In genomic region chr1:11501906-11502485, GRCh38 we compare ENCODE assay signal across 29 cellular contexts. TPM values are rescaled to one million over a fixed set of nuclear protein-coding genes. Genes with fewer than 3 reads are reported as not detected.
DNase-seq lines count a peak whose midpoint lies in the region; ATAC-seq and TF ChIP-seq lines count a peak whose summit lies in the region.
"Had no signal": no experiment of that assay in that cellular context is flagged by ENCODE, and none has a peak within 500 bp of the region (broad histone marks: within the 10 kb centered on the region; RNA-seq: fewer than 3 reads in every experiment).

No MANE protein-coding gene starts in this region.

- H2BK12ac ChIP-seq in H9 (ENCODE audit: insufficient read length, low read depth, low read length): no peak overlapping the region

- H2BK20ac ChIP-seq in H9 (ENCODE audit: low read depth, low read length, poor library complexity, severe bottlenecking): no peak overlapping the region

- no peaks in the 10 kb centered on the region for H3K79me2 ChIP-seq in H9 (ENCODE audit: insufficient read depth, low read length)

- no peak for TF ChIP-seq CTCF in CD4-positive, alpha-beta T cell (IDR thresholded peaks at IDR 0.05)
- TF ChIP-seq CTCF in H9 (conservative IDR thresholded peaks at IDR 0.05): no peak
- no peak for TF ChIP-seq CTCF in chondrocyte (IDR thresholded peaks at IDR 0.05)
- TF ChIP-seq CTCF in breast epithelium (IDR thresholded peaks at IDR 0.05): no peak

- H4K5ac ChIP-seq in H9 (ENCODE audit: insufficient read length, low read depth, low read length): no peak overlapping the region

- no peak overlapping the region for H3T11ph ChIP-seq in H9 (ENCODE audit: low read length)

- peaks cover 36% of the 10 kb centered on the region for H3K36me3 Mint-ChIP-seq in CD4-positive, alpha-beta T cell (ENCODE audit: low read depth)
- H3K36me3 Mint-ChIP-seq in H9 (ENCODE audit: insufficient read depth in 1 of 3, low read depth in 3 of 3) (peaks cover 52 to 58% (median 57%) of the 10 kb centered on the region in 3 experiments), chondrocyte (ENCODE audit: low read depth) (peaks cover 1% of the 10 kb centered on the region)

- peak overlapping the region; percentile 58 for H3K4me3 Mint-ChIP-seq in CD4-positive, alpha-beta T cell
- H3K4me3 Mint-ChIP-seq in H9: no peak overlapping the region
- no peak overlapping the region for H3K4me3 Mint-ChIP-seq in chondrocyte (ENCODE audit: unreplicated experiment)

- no peak overlapping the region for H3K27ac Mint-ChIP-seq in CD4-positive, alpha-beta T cell
- H3K27ac Mint-ChIP-seq in H9: peak overlapping the region in 2 of 3 experiments; percentile 8 to 51; a peak in 3 of 7 replicates
- H3K27ac Mint-ChIP-seq in chondrocyte (ENCODE audit: unreplicated experiment): no peak overlapping the region
- H3K27ac Mint-ChIP-seq: progenitor cell of endocrine pancreas had no signal

- no peak overlapping the region for H4K91ac ChIP-seq in H9 (ENCODE audit: insufficient read length, low read depth, low read length)

- no peak overlapping the region for H3K14ac ChIP-seq in H9 (ENCODE audit: insufficient read depth, low read length)

- peaks cover 21% of the 10 kb centered on the region for H3K9me3 Mint-ChIP-seq in CD4-positive, alpha-beta T cell
- H3K9me3 Mint-ChIP-seq in H9 (peaks cover 31 to 32% of the 10 kb centered on the region in 2 experiments), chondrocyte (ENCODE audit: low read depth) (peaks cover 35% of the 10 kb centered on the region)

- POLR2A ChIA-PET in CD4-positive, alpha-beta T cell (lab: Charles Lee): no interaction called here

- TF ChIP-seq POLR2A in breast epithelium (IDR thresholded peaks at IDR 0.05): no peak

- intact Hi-C loops in CD4-positive, alpha-beta T cell (cut with DNase I, micrococcal nuclease): no loop called here
- intact Hi-C loops in posterior vena cava (cut with DNase I): no loop called here
- intact Hi-C loops in breast epithelium (cut with DNase I; ENCODE audit: low total_unique reads): no loop called here

- DNase-seq in CD4-positive, alpha-beta T cell: no peak
- no peak for DNase-seq in H9
- DNase-seq in chondrocyte (ENCODE audit: low spot score): peak; percentile 85
- peak; percentile 49 for DNase-seq in posterior vena cava (ENCODE audit: low spot score)
- no peak for DNase-seq in breast epithelium (ENCODE audit: low spot score in 2 of 2)
- no peak for DNase-seq in retina
- DNase-seq: activated CD4-positive, alpha-beta T cell treated with anti-CD3 and anti-CD28 coated beads for 1 hour; colonic mucosa; DMS153; erythroblast; mesendoderm; MV-4-11; NCI-H1436; NCI-H2081; NCI-H2227 treated with DMSO at 0.1 percent for 48 hours; NCI-H526; NK-92 treated with Interleukin-12 subunit alpha and Interleukin-12 subunit beta, amount 100 ng/mL, for 24 hours; PC-3; SK-N-SH; stimulated activated CD4-positive, alpha-beta T cell treated with anti-CD3 and anti-CD28 coated beads, Interleukin-4, amount 100 ng/mL, for 1 hour; substantia nigra had no signal

- H3K23me2 ChIP-seq in H9 (ENCODE audit: insufficient read length, low read depth, low read length, poor library complexity, severe bottlenecking): no peaks in the 10 kb centered on the region

- H3K23ac ChIP-seq in H9 (ENCODE audit: insufficient read length, low read depth, low read length): no peak overlapping the region

- no peak overlapping the region for H3K4me2 ChIP-seq in H9 (ENCODE audit: insufficient read depth, insufficient read length, low read length)
- H3K4me2 ChIP-seq: BLaER1 treated with 17β-estradiol and CSF1 and Interleukin-3, amounts not matched to agents 10 nM and 100 nM; SK-N-SH had no signal

- CTCF ChIA-PET in CD4-positive, alpha-beta T cell (lab: Charles Lee): no interaction called here

- no peak overlapping the region for H2BK15ac ChIP-seq in H9 (ENCODE audit: low read depth, low read length)

- H3K4ac ChIP-seq in H9 (ENCODE audit: low read depth, low read length): no peak overlapping the region

- H3K9ac ChIP-seq in H9 (ENCODE audit: extremely low read depth, insufficient read length, low read length): no peak overlapping the region
- H3K9ac ChIP-seq: BLaER1 treated with 17β-estradiol and CSF1 and Interleukin-3, amounts not matched to agents 10 nM and 100 nM; SK-N-SH had no signal

- H3K4me1 Mint-ChIP-seq in CD4-positive, alpha-beta T cell (ENCODE audit: low read depth): no peaks in the 10 kb centered on the region
- H3K4me1 Mint-ChIP-seq in H9 (peaks cover 33 to 40% of the 10 kb centered on the region in 2 experiments), chondrocyte (ENCODE audit: low read depth) (no peaks in the 10 kb centered on the region)
- H3K4me1 Mint-ChIP-seq: IgD-negative memory B cell had no signal

- peaks cover 38% of the 10 kb centered on the region for H3K27me3 Mint-ChIP-seq in CD4-positive, alpha-beta T cell
- H3K27me3 Mint-ChIP-seq in H9 (ENCODE audit: low read depth) (no peaks in the 10 kb centered on the region), chondrocyte (ENCODE audit: low read depth) (peaks cover 22% of the 10 kb centered on the region)
- H3K27me3 Mint-ChIP-seq: progenitor cell of endocrine pancreas had no signal

- 100% methylated on average over 1 of the region's 19 CpGs for WGBS in H9 (ENCODE audit: extremely low coverage, insufficient read length, low lambda C conversion rate)

- no peak overlapping the region for H3K18ac ChIP-seq in H9 (ENCODE audit: insufficient read length, low read depth, low read length)

- peaks cover 8% of the 10 kb centered on the region for H3K27me3 ChIP-seq in CD4-positive, alpha-beta T cell (ENCODE audit: control insufficient read depth, insufficient read depth, low read length)
- H3K27me3 ChIP-seq in H9 (ENCODE audit: insufficient read depth, low read length) (no peaks in the 10 kb centered on the region), breast epithelium (no peaks in the 10 kb centered on the region)
- H3K27me3 ChIP-seq: BLaER1 treated with 17β-estradiol and CSF1 and Interleukin-3, amounts not matched to agents 10 nM and 100 nM; colonic mucosa had no signal

- no peak overlapping the region for H3K27ac ChIP-seq in CD4-positive, alpha-beta T cell (ENCODE audit: low read depth, low read length)
- H3K27ac ChIP-seq in H9 (ENCODE audit: insufficient read length, low read depth, low read length) (no peak overlapping the region), breast epithelium (no peak overlapping the region)
- H3K27ac ChIP-seq: BLaER1 treated with 17β-estradiol and CSF1 and Interleukin-3, amounts not matched to agents 10 nM and 100 nM; colonic mucosa; upper lobe of left lung had no signal

- no peaks in the 10 kb centered on the region for H3K79me1 ChIP-seq in H9 (ENCODE audit: insufficient read depth, low read depth, low read length, poor library complexity, severe bottlenecking)

- H3K56ac ChIP-seq in H9 (ENCODE audit: insufficient read length, low read depth, low read length): no peak overlapping the region

- no peaks in the 10 kb centered on the region for H3K36me3 ChIP-seq in breast epithelium
- H3K36me3 ChIP-seq: colonic mucosa, upper lobe of left lung had no signal

- H2BK120ac ChIP-seq in H9 (ENCODE audit: low read depth, low read length, poor library complexity, severe bottlenecking): no peak overlapping the region

- H4K8ac ChIP-seq in H9 (replicated peaks; ENCODE audit: insufficient read length, low read depth, low read length): no peak overlapping the region

- no peaks in the 10 kb centered on the region for H4K20me1 ChIP-seq in H9 (ENCODE audit: control insufficient read depth, insufficient read depth, insufficient read length)

- H2AFZ ChIP-seq in H9 (ENCODE audit: low read length): no peak overlapping the region

- peak overlapping the region in 1 of 3 donors; percentile 15 for H3K4me3 ChIP-seq in breast epithelium
- H3K4me3 ChIP-seq: BLaER1 treated with 17β-estradiol and CSF1 and Interleukin-3, amounts not matched to agents 10 nM and 100 nM; colonic mucosa; GM12878 had no signal

- no peak overlapping the region for H2BK5ac ChIP-seq in H9 (ENCODE audit: insufficient read length, low read length)

- no peak overlapping the region for H2AK5ac ChIP-seq in H9 (ENCODE audit: insufficient read length, low read length)

- H3K4me1 ChIP-seq in H9 (ENCODE audit: insufficient read depth, low read length) (peaks cover 5% of the 10 kb centered on the region; the same call in 1 of the 2 replicates), breast epithelium (no peaks in the 10 kb centered on the region)
- H3K4me1 ChIP-seq: BLaER1 treated with 17β-estradiol and CSF1 and Interleukin-3, amounts not matched to agents 10 nM and 100 nM; colonic mucosa had no signal

- ATAC-seq in CD4-positive, alpha-beta T cell (ENCODE audit: poor library complexity): no peak
- no peak for ATAC-seq in HG03196 (IDR thresholded peaks at IDR 0.05; ENCODE audit: unreplicated experiment)
- ATAC-seq: GM12878, HCT116, PC-3 had no signal

- H3K9me3 ChIP-seq in CD4-positive, alpha-beta T cell (ENCODE audit: control insufficient read depth, low read length): peaks cover 33% of the 10 kb centered on the region
- H3K9me3 ChIP-seq in H9 (ENCODE audit: control insufficient read depth, low read depth, low read length): no peaks in the 10 kb centered on the region
- H3K9me3 ChIP-seq in breast epithelium: peaks cover 29 to 34% of the 10 kb centered on the region in 2 donors
- H3K9me3 ChIP-seq: colonic mucosa had no signal

RNA-seq across cellular contexts. Expression of gene DISP3, which starts 23.0 kb away (rescaled TPM):
- under 1 TPM; 0.55 to 0.56 TPM for total RNA-seq in CD4-positive, alpha-beta T cell
- total RNA-seq in H9 (2021): 3.5 and 3.6 TPM in 2 replicates
- 0.05 to 0.21 TPM in 2 of 3 replicates, not detected in the other for total RNA-seq in chondrocyte
- not detected for total RNA-seq in posterior vena cava
- under 1 TPM in 1 of 3 donors, not detected in 2; 0.88 TPM for total RNA-seq in breast epithelium
- total RNA-seq: left lobe of liver had no signal

Comparison
In these comparisons a context has a peak if more than half of its experiments do, and no peak if none do; other contexts are left out.
1. DNase-seq: peak in chondrocyte (single experiment) and posterior vena cava (single experiment); none in CD4-positive, alpha-beta T cell (0 of 10), H9 (single experiment), breast epithelium (0 of 2) and retina (single experiment).
2. H3K27ac Mint-ChIP-seq: peak in H9 (2 of 3); none in CD4-positive, alpha-beta T cell (single experiment) and chondrocyte (single experiment).